ENCODE assay signal across 1 cellular context in the genomic region with DNA sequence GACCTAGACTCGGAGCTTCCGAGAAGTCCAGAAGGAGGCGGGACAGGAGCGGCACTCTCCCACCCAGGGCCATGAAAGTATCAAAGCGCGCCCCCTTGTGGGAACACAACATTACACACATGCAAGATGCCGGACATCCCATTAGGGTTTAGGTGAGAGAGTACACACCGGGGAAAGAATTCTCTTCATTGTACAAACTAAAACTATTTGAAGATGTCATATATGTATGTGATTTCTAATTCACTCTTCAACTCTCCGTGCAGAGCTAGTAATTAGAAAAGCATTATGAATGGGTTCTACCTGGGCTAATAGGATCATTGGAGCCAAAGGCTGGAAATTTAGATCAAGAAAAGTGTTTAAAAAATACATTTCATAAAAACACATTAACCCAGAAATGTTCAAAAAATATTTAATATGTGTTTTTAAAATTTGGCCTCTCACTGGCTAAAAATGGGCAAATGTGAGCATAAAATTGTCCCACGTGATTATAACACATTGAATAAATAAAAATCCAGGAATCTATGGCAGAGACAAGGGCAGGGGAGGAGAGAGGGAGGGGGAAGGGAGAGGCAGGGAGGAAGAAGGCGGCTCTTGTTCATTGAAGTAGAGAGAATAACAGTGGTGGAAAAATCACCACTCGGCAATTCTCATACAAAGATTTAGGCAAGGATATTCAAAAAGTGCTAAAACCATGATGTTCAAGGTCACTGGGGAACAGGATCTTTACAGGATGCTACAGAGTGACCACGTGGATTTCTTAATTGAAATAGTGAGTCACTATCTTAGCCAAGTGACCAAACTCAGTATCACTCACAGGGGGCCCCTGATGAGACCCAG.
TF ChIP-seq lines count a peak whose summit lies in the region.

No MANE protein-coding gene starts in this region.

TF ChIP-seq in GM23338, 12 proteins besides CTCF, POLR2A, EP300 and RAD21 (continued from another document):
- TF ChIP-seq, protein P1, sequence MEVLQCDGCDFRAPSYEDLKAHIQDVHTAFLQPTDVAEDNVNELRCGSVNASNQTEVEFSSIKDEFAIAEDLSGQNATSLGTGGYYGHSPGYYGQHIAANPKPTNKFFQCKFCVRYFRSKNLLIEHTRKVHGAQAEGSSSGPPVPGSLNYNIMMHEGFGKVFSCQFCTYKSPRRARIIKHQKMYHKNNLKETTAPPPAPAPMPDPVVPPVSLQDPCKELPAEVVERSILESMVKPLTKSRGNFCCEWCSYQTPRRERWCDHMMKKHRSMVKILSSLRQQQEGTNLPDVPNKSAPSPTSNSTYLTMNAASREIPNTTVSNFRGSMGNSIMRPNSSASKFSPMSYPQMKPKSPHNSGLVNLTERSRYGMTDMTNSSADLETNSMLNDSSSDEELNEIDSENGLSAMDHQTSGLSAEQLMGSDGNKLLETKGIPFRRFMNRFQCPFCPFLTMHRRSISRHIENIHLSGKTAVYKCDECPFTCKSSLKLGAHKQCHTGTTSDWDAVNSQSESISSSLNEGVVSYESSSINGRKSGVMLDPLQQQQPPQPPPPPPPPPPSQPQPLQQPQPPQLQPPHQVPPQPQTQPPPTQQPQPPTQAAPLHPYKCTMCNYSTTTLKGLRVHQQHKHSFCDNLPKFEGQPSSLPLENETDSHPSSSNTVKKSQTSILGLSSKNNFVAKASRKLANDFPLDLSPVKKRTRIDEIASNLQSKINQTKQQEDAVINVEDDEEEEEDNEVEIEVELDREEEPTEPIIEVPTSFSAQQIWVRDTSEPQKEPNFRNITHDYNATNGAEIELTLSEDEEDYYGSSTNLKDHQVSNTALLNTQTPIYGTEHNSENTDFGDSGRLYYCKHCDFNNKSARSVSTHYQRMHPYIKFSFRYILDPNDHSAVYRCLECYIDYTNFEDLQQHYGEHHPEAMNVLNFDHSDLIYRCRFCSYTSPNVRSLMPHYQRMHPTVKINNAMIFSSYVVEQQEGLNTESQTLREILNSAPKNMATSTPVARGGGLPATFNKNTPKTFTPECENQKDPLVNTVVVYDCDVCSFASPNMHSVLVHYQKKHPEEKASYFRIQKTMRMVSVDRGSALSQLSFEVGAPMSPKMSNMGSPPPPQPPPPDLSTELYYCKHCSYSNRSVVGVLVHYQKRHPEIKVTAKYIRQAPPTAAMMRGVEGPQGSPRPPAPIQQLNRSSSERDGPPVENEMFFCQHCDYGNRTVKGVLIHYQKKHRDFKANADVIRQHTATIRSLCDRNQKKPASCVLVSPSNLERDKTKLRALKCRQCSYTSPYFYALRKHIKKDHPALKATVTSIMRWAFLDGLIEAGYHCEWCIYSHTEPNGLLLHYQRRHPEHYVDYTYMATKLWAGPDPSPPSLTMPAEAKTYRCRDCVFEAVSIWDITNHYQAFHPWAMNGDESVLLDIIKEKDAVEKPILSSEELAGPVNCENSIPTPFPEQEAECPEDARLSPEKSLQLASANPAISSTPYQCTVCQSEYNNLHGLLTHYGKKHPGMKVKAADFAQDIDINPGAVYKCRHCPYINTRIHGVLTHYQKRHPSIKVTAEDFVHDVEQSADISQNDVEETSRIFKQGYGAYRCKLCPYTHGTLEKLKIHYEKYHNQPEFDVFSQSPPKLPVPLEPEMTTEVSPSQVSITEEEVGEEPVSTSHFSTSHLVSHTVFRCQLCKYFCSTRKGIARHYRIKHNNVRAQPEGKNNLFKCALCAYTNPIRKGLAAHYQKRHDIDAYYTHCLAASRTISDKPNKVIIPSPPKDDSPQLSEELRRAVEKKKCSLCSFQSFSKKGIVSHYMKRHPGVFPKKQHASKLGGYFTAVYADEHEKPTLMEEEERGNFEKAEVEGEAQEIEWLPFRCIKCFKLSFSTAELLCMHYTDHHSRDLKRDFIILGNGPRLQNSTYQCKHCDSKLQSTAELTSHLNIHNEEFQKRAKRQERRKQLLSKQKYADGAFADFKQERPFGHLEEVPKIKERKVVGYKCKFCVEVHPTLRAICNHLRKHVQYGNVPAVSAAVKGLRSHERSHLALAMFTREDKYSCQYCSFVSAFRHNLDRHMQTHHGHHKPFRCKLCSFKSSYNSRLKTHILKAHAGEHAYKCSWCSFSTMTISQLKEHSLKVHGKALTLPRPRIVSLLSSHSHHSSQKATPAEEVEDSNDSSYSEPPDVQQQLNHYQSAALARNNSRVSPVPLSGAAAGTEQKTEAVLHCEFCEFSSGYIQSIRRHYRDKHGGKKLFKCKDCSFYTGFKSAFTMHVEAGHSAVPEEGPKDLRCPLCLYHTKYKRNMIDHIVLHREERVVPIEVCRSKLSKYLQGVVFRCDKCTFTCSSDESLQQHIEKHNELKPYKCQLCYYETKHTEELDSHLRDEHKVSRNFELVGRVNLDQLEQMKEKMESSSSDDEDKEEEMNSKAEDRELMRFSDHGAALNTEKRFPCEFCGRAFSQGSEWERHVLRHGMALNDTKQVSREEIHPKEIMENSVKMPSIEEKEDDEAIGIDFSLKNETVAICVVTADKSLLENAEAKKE (CRISPR knock-in tag; IDR thresholded peaks at IDR 0.05), result no peak
- TF ChIP-seq STAT1 (IDR thresholded peaks at IDR 0.05; ENCODE audit: unreplicated experiment) (no peak), POLR2AphosphoS5 (IDR thresholded peaks at IDR 0.05; ENCODE audit: low read depth) (no peak)
TF ChIP-seq in GM23338: peak in this region for 1.
